1 cellular context compared by ENCODE assay signal in genomic region chr3:193333229-193333628, GRCh38.
TF ChIP-seq lines count a peak whose summit lies in the region.

No MANE protein-coding gene starts in this region.

TF ChIP-seq in GM23338, 12 proteins besides CTCF, POLR2A, EP300 and RAD21 (continued from another document):
- TF ChIP-seq, protein P1, sequence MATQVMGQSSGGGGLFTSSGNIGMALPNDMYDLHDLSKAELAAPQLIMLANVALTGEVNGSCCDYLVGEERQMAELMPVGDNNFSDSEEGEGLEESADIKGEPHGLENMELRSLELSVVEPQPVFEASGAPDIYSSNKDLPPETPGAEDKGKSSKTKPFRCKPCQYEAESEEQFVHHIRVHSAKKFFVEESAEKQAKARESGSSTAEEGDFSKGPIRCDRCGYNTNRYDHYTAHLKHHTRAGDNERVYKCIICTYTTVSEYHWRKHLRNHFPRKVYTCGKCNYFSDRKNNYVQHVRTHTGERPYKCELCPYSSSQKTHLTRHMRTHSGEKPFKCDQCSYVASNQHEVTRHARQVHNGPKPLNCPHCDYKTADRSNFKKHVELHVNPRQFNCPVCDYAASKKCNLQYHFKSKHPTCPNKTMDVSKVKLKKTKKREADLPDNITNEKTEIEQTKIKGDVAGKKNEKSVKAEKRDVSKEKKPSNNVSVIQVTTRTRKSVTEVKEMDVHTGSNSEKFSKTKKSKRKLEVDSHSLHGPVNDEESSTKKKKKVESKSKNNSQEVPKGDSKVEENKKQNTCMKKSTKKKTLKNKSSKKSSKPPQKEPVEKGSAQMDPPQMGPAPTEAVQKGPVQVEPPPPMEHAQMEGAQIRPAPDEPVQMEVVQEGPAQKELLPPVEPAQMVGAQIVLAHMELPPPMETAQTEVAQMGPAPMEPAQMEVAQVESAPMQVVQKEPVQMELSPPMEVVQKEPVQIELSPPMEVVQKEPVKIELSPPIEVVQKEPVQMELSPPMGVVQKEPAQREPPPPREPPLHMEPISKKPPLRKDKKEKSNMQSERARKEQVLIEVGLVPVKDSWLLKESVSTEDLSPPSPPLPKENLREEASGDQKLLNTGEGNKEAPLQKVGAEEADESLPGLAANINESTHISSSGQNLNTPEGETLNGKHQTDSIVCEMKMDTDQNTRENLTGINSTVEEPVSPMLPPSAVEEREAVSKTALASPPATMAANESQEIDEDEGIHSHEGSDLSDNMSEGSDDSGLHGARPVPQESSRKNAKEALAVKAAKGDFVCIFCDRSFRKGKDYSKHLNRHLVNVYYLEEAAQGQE (IDR thresholded peaks at IDR 0.05; ENCODE audit: unreplicated experiment): no peak
- no peak for TF ChIP-seq ZNF331 (CRISPR knock-in tag; IDR thresholded peaks at IDR 0.05; ENCODE audit: low read depth)
- TF ChIP-seq POLR2AphosphoS5 (IDR thresholded peaks at IDR 0.05; ENCODE audit: low read depth): no peak
- no peak for TF ChIP-seq STAT1 (IDR thresholded peaks at IDR 0.05; ENCODE audit: unreplicated experiment)
- TF ChIP-seq, protein P2, sequence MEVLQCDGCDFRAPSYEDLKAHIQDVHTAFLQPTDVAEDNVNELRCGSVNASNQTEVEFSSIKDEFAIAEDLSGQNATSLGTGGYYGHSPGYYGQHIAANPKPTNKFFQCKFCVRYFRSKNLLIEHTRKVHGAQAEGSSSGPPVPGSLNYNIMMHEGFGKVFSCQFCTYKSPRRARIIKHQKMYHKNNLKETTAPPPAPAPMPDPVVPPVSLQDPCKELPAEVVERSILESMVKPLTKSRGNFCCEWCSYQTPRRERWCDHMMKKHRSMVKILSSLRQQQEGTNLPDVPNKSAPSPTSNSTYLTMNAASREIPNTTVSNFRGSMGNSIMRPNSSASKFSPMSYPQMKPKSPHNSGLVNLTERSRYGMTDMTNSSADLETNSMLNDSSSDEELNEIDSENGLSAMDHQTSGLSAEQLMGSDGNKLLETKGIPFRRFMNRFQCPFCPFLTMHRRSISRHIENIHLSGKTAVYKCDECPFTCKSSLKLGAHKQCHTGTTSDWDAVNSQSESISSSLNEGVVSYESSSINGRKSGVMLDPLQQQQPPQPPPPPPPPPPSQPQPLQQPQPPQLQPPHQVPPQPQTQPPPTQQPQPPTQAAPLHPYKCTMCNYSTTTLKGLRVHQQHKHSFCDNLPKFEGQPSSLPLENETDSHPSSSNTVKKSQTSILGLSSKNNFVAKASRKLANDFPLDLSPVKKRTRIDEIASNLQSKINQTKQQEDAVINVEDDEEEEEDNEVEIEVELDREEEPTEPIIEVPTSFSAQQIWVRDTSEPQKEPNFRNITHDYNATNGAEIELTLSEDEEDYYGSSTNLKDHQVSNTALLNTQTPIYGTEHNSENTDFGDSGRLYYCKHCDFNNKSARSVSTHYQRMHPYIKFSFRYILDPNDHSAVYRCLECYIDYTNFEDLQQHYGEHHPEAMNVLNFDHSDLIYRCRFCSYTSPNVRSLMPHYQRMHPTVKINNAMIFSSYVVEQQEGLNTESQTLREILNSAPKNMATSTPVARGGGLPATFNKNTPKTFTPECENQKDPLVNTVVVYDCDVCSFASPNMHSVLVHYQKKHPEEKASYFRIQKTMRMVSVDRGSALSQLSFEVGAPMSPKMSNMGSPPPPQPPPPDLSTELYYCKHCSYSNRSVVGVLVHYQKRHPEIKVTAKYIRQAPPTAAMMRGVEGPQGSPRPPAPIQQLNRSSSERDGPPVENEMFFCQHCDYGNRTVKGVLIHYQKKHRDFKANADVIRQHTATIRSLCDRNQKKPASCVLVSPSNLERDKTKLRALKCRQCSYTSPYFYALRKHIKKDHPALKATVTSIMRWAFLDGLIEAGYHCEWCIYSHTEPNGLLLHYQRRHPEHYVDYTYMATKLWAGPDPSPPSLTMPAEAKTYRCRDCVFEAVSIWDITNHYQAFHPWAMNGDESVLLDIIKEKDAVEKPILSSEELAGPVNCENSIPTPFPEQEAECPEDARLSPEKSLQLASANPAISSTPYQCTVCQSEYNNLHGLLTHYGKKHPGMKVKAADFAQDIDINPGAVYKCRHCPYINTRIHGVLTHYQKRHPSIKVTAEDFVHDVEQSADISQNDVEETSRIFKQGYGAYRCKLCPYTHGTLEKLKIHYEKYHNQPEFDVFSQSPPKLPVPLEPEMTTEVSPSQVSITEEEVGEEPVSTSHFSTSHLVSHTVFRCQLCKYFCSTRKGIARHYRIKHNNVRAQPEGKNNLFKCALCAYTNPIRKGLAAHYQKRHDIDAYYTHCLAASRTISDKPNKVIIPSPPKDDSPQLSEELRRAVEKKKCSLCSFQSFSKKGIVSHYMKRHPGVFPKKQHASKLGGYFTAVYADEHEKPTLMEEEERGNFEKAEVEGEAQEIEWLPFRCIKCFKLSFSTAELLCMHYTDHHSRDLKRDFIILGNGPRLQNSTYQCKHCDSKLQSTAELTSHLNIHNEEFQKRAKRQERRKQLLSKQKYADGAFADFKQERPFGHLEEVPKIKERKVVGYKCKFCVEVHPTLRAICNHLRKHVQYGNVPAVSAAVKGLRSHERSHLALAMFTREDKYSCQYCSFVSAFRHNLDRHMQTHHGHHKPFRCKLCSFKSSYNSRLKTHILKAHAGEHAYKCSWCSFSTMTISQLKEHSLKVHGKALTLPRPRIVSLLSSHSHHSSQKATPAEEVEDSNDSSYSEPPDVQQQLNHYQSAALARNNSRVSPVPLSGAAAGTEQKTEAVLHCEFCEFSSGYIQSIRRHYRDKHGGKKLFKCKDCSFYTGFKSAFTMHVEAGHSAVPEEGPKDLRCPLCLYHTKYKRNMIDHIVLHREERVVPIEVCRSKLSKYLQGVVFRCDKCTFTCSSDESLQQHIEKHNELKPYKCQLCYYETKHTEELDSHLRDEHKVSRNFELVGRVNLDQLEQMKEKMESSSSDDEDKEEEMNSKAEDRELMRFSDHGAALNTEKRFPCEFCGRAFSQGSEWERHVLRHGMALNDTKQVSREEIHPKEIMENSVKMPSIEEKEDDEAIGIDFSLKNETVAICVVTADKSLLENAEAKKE (CRISPR knock-in tag; IDR thresholded peaks at IDR 0.05): no peak
- no peak for TF ChIP-seq CREB1 (CRISPR knock-in tag; IDR thresholded peaks at IDR 0.05; ENCODE audit: low read depth)
- TF ChIP-seq EZH2 (IDR thresholded peaks at IDR 0.05; ENCODE audit: low read depth, unreplicated experiment): no peak
- TF ChIP-seq EZH2phosphoT487 (IDR thresholded peaks at IDR 0.05; ENCODE audit: unreplicated experiment): no peak
- TF ChIP-seq JUNB (IDR thresholded peaks at IDR 0.05; ENCODE audit: unreplicated experiment): no peak
- no peak for TF ChIP-seq ZNF114 (CRISPR knock-in tag; IDR thresholded peaks at IDR 0.05)
